ENCODE assay signal across 17 cellular contexts in genomic region chr14:70701610-70702009, GRCh38. TPM values are rescaled to one million over a fixed set of nuclear protein-coding genes. Genes with fewer than 3 reads are reported as not detected.
DNase-seq lines count a peak whose midpoint lies in the region; ATAC-seq, FAIRE-seq and TF ChIP-seq lines count a peak whose summit lies in the region.
"Had no signal": no experiment of that assay in that cellular context is flagged by ENCODE, and none has a peak within 500 bp of the region (broad histone marks: within the 10 kb centered on the region; RNA-seq: fewer than 3 reads in every experiment).

No MANE protein-coding gene starts in this region.

- no peak overlapping the region for H3K4me2 ChIP-seq in K562 (ENCODE audit: insufficient read depth, low read length)
- H3K4me2 ChIP-seq: A549 had no signal

- intact Hi-C loops in K562 (cut with micrococcal nuclease) (no loop called here), esophagus squamous epithelium (cut with DNase I) (no loop called here)

- CTCF ChIA-PET in HEK293 (lab: Yijun Ruan, JAX) (interaction anchor here (0.6 to 1.7 kb wide), 2 partner anchors 12 to 1205 kb away, joined by 3 to 4 read pairs; no protein-coding TSS in a partner anchor), K562 (lab: Yijun Ruan, JAX; ENCODE audit: low intra/inter-chr PET ratio) (no interaction called here)

- in situ Hi-C loops in K562 (cut with MboI): no loop called here

- no peak overlapping the region for H3K9ac ChIP-seq in K562 (ENCODE audit: insufficient read depth in 1 of 2, low read depth in 2 of 2, low read length in 2 of 2)

- no peak for TF ChIP-seq RAD21 in K562 (CRISPR knock-in tag; conservative IDR thresholded peaks at IDR 0.05 in 1 of 2, IDR thresholded peaks at IDR 0.05 in 1 of 2)

- no TSS peak for BruUV-seq in K562 (replicated peaks; lab: Mats Ljungman, UMichigan)

- no peaks in the 10 kb centered on the region for H3K36me3 Mint-ChIP-seq in type B pancreatic cell
- H3K36me3 Mint-ChIP-seq in activated naive CD4-positive, alpha-beta T cell treated with anti-CD3 and anti-CD28 coated beads, Interleukin-2, amount 50 U/mL, for 72 hours: no peaks in the 10 kb centered on the region
- H3K36me3 Mint-ChIP-seq: CD8-positive, alpha-beta memory T cell had no signal

- H3K4me1 ChIP-seq in HEK293 (ENCODE audit: control insufficient read depth, insufficient read depth, low read length): no peaks in the 10 kb centered on the region
- H3K4me1 ChIP-seq in K562 (replicated peaks in 1 of 2; ENCODE audit: control insufficient read depth in 2 of 2, insufficient read depth in 2 of 2, low read length in 2 of 2): peaks cover 8 to 14% of the 10 kb centered on the region in 2 experiments; a peak in 4 of 5 replicates
- H3K4me1 ChIP-seq in esophagus squamous epithelium: peaks cover 0 to 50% (median 15%) of the 10 kb centered on the region in 3 donors
- H3K4me1 ChIP-seq: BE2C had no signal

- no peak for TF ChIP-seq EP300 in K562 (IDR thresholded peaks at IDR 0.05; ENCODE audit: low read length)

- H3K9me3 ChIP-seq in HEK293 (ENCODE audit: control insufficient read depth, insufficient read depth, low read depth, low read length) (no peaks in the 10 kb centered on the region), K562 (replicated peaks; ENCODE audit: control insufficient read depth, insufficient read depth, low read depth, low read length) (no peaks in the 10 kb centered on the region), esophagus squamous epithelium (no peaks in the 10 kb centered on the region)
- H3K9me3 ChIP-seq: A549, BE2C, Caco-2 had no signal

- H4K20me1 ChIP-seq in K562 (replicated peaks; ENCODE audit: control insufficient read depth, insufficient read depth, low read length): no peaks in the 10 kb centered on the region

- H3K27ac ChIP-seq in HEK293 (ENCODE audit: extremely low read depth, low read depth, low read length): no peak overlapping the region
- no peak overlapping the region for H3K27ac ChIP-seq in K562 (ENCODE audit: extremely low read depth, low read depth, low read length)
- H3K27ac ChIP-seq in esophagus squamous epithelium: peak overlapping the region in 3 of 4 donors; percentile 63 to 81 (median 74)
- no peak overlapping the region for H3K27ac ChIP-seq in substantia nigra (ENCODE audit: low read depth, low read length, poor library complexity, severe bottlenecking)
- H3K27ac ChIP-seq: A549 had no signal

- TF ChIP-seq CTCF in HEK293 (tag by site-specific recombination; IDR thresholded peaks at IDR 0.05) (no peak), K562 (IDR thresholded peaks at IDR 0.05 in 2 of 3, conservative IDR thresholded peaks at IDR 0.05 in 1 of 3; ENCODE audit: insufficient read depth in 2 of 3, low read depth in 1 of 3, low read length in 3 of 3) (no peak), esophagus squamous epithelium (IDR thresholded peaks at IDR 0.05) (no peak), type B pancreatic cell (conservative IDR thresholded peaks at IDR 0.05) (no peak)

- DNase-seq in K562 (ENCODE audit: extremely low read depth in 1 of 4, low spot score in 3 of 4) (no peak), esophagus squamous epithelium (lab: John Stamatoyannopoulos, UW) (no peak), type B pancreatic cell (ENCODE audit: extremely low spot score, unreplicated experiment) (no peak), hepatic stellate cell (ENCODE audit: low spot score) (no peak), substantia nigra (lab: John Stamatoyannopoulos, UW) (no peak)
- no peak for DNase-seq in activated naive CD4-positive, alpha-beta T cell treated with anti-CD3 and anti-CD28 coated beads, Interleukin-2, amount 50 U/mL, for 72 hours (ENCODE audit: low spot score in 2 of 2)
- DNase-seq: BE2C; Caco-2; CD8-positive, alpha-beta memory T cell; DMS79; GOT3; H9 had no signal

- TF ChIP-seq POLR2A in K562 (conservative IDR thresholded peaks at IDR 0.05) (no peak), esophagus squamous epithelium (IDR thresholded peaks at IDR 0.05) (no peak)

- H3K36me3 ChIP-seq in HEK293 (ENCODE audit: control insufficient read depth in 2 of 2, insufficient read depth in 1 of 2, low read length in 2 of 2): no peaks in the 10 kb centered on the region
- no peaks in the 10 kb centered on the region for H3K36me3 ChIP-seq in K562 (ENCODE audit: control insufficient read depth, insufficient read depth, low read length)
- H3K36me3 ChIP-seq in esophagus squamous epithelium: no peaks in the 10 kb centered on the region
- H3K36me3 ChIP-seq: BE2C had no signal

- no peak for FAIRE-seq in K562 (lab: Jason Lieb, UNC)
- FAIRE-seq: A549, GM12891, GM19239 had no signal

- H3K27me3 ChIP-seq in K562 (ENCODE audit: control insufficient read depth in 2 of 2, insufficient read depth in 2 of 2, low read length in 2 of 2) (no peaks in the 10 kb centered on the region), esophagus squamous epithelium (no peaks in the 10 kb centered on the region)
- H3K27me3 ChIP-seq: BE2C had no signal

- H2AFZ ChIP-seq in K562 (ENCODE audit: low read depth, low read length): no peak overlapping the region

- no peaks in the 10 kb centered on the region for H3K79me2 ChIP-seq in K562 (ENCODE audit: control insufficient read depth, insufficient read depth, low read length)

- POLR2A ChIA-PET in HEK293 (lab: Yijun Ruan, JAX) (no interaction called here), K562 (lab: Yijun Ruan, JAX) (no interaction called here)

- peaks cover 5% of the 10 kb centered on the region for H3K27me3 Mint-ChIP-seq in type B pancreatic cell

- no peaks in the 10 kb centered on the region for H3K9me1 ChIP-seq in K562 (ENCODE audit: control insufficient read depth, insufficient read depth, low read length)

- H3K9me3 Mint-ChIP-seq in type B pancreatic cell: peaks cover 5% of the 10 kb centered on the region
- H3K9me3 Mint-ChIP-seq in activated naive CD4-positive, alpha-beta T cell treated with anti-CD3 and anti-CD28 coated beads, Interleukin-2, amount 50 U/mL, for 72 hours: no peaks in the 10 kb centered on the region
- H3K9me3 Mint-ChIP-seq: CD8-positive, alpha-beta memory T cell; H9 had no signal

- H3K4me1 Mint-ChIP-seq in type B pancreatic cell (ENCODE audit: unreplicated experiment): peaks cover 9% of the 10 kb centered on the region

- H3K4me3 ChIP-seq in HEK293 (ENCODE audit: low read depth, low read length) (no peak overlapping the region), K562 (no peak overlapping the region), esophagus squamous epithelium (peak overlapping the region in 1 of 4 donors; percentile 11)
- H3K4me3 ChIP-seq: A549 had no signal

- no peak for ATAC-seq in K562
- ATAC-seq in activated naive CD4-positive, alpha-beta T cell treated with anti-CD3 and anti-CD28 coated beads, Interleukin-2, amount 50 U/mL, for 72 hours: no peak
- ATAC-seq: A549 had no signal

- peak overlapping the region; percentile 88 for H3K27ac Mint-ChIP-seq in type B pancreatic cell
- no peak overlapping the region for H3K27ac Mint-ChIP-seq in activated naive CD4-positive, alpha-beta T cell treated with anti-CD3 and anti-CD28 coated beads, Interleukin-2, amount 50 U/mL, for 72 hours

- H3K4me3 Mint-ChIP-seq in type B pancreatic cell: no peak overlapping the region
- H3K4me3 Mint-ChIP-seq: CD8-positive, alpha-beta memory T cell; H9 had no signal

TF ChIP-seq in HEK293, 187 proteins besides CTCF, POLR2A, EP300 and RAD21 (continues in another document):
- 0 out of 2 replicates have a peak, but pooled peaks have one; percentile 11 for TF ChIP-seq ZNF366 (tag by site-specific recombination; conservative IDR thresholded peaks at IDR 0.05)
- no peak for TF ChIP-seq ZNF629 (tag by site-specific recombination; IDR thresholded peaks at IDR 0.05)
- no peak for TF ChIP-seq ZNF132 (tag by site-specific recombination; IDR thresholded peaks at IDR 0.05; ENCODE audit: borderline replicate concordance)

TF ChIP-seq in K562, 482 proteins besides CTCF, POLR2A, EP300 and RAD21 (continues in another document):
- TF ChIP-seq PML (IDR thresholded peaks at IDR 0.05; ENCODE audit: low read length) (no peak), SAFB2 (IDR thresholded peaks at IDR 0.05; ENCODE audit: borderline replicate concordance, low read depth, low read length, severe bottlenecking) (no peak), ZNF143 (CRISPR knock-in tag; IDR thresholded peaks at IDR 0.05) (no peak), ZNF263 (CRISPR knock-in tag; IDR thresholded peaks at IDR 0.05; ENCODE audit: borderline replicate concordance) (peak; percentile 57)

RNA-seq across cellular contexts. Expression of gene TTC9, which starts 59.9 kb away (rescaled TPM):
- not detected in 2 replicates for total RNA-seq in K562 (2011; cell fraction: chromatin; rRNA removed; ENCODE audit: low replicate concordance)
- total RNA-seq in K562 (2011; cell fraction: nucleolus; rRNA removed): not detected in 2 replicates
- total RNA-seq in K562 (2011; cell fraction: nucleoplasm; rRNA removed): not detected in 2 replicates
- not detected in 2 replicates for total RNA-seq in K562 (2014; rRNA removed)
- total RNA-seq in K562 (2014; rRNA removed; fragmentation: Illumina TruSeq; extraction: Trizol): not detected in 2 replicates
- total RNA-seq in K562 (2015; rRNA removed; fragmentation: Illumina TruSeq; extraction: Trizol): not detected in 2 replicates
- total RNA-seq in K562 (2021): 0.02 and 0.07 TPM in 2 replicates
- not detected in 2 replicates for polyA plus RNA-seq in K562 (2011; rRNA removed)
- not detected in 2 replicates for polyA plus RNA-seq in K562 (2011; cell fraction: cytosol; rRNA removed)
- polyA plus RNA-seq in K562 (2011; cell fraction: nucleus; rRNA removed): not detected in 2 replicates
- polyA plus RNA-seq in K562 (2012): not detected in 2 replicates
- polyA plus RNA-seq in K562 (2014; fragmentation: Illumina TruSeq; extraction: Trizol): not detected in 2 replicates
- not detected for polyA plus RNA-seq in K562 (2014; fragmentation: Nextera tagmentation; extraction: Ambion mirVana)
- polyA plus RNA-seq in K562 (2014; rRNA removed): not detected in 2 replicates
- polyA minus RNA-seq in K562 (2011; rRNA and poly(A)+ RNA removed): not detected in 2 replicates
- not detected in 2 replicates for polyA minus RNA-seq in K562 (2011; cell fraction: cytosol; rRNA and poly(A)+ RNA removed)
- not detected in 2 replicates for polyA minus RNA-seq in K562 (2011; cell fraction: nucleus; rRNA and poly(A)+ RNA removed)
- 10 to 100 TPM; 22.5 to 50.6 (median 32.5) TPM for total RNA-seq in esophagus squamous epithelium
- 14.9 and 32.0 TPM in 2 replicates for total RNA-seq in type B pancreatic cell (ENCODE audit: low replicate concordance)
- 1 to 10 TPM; 6.2 to 6.5 TPM for total RNA-seq in activated naive CD4-positive, alpha-beta T cell treated with anti-CD3 and anti-CD28 coated beads, Interleukin-2, amount 50 U/mL, for 72 hours
- total RNA-seq: G401 had no signal

Comparison
In these comparisons a context has a peak if more than half of its experiments do, and no peak if none do; other contexts are left out.
1. H3K27ac ChIP-seq: peak in esophagus squamous epithelium (3 of 4); none in HEK293 (single experiment), K562 (single experiment) and substantia nigra (single experiment).
2. RNA of gene TTC9, which starts 59.9 kb away (total RNA-seq): 22.5 to 50.6 TPM in esophagus squamous epithelium, 14.9 to 32.0 TPM in type B pancreatic cell and 6.2 to 6.5 TPM in activated naive CD4-positive, alpha-beta T cell treated with anti-CD3 and anti-CD28 coated beads, Interleukin-2, amount 50 U/mL, for 72 hours; 0.02 to 0.07 TPM in K562; every median in the first group is over 4 times any median in the second.